ENCODE assay signal across 13 cellular contexts in the genomic region with DNA sequence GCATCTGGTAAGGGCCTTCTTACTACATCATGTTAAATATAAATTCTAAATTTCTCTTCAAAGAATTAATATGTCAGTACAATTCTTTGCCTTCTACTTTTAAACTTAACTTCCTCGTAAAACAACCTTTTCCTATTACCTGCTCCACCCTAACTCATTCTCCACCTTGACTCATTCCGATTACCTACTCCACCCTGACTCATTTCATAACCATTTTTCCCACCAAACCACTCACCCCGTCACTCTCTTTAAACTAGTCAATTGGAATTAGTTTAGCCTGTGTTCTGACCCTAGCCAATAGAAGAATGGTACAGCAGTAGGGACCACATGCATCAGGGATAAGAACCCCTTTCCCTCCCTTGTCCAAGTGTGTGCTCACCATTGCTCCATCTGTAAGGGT.
DNase-seq lines count a peak whose midpoint lies in the region; ATAC-seq and TF ChIP-seq lines count a peak whose summit lies in the region.
"Had no signal": no experiment of that assay in that cellular context is flagged by ENCODE, and none has a peak within 500 bp of the region (broad histone marks: within the 10 kb centered on the region; RNA-seq: fewer than 3 reads in every experiment).

No MANE protein-coding gene starts in this region.

- no peak overlapping the region for H3K27ac ChIP-seq in endodermal cell (ENCODE audit: low read depth, low read length)
- H3K27ac ChIP-seq in body of pancreas = no peak overlapping the region
- H3K27ac ChIP-seq: BLaER1 treated with 17β-estradiol and CSF1 and Interleukin-3, amounts not matched to agents 10 nM and 100 nM had no signal

- no peak for ATAC-seq in body of pancreas
- ATAC-seq: GM12878 had no signal

- DNase-seq in ELR (ENCODE audit: low read depth) (peak; percentile 7), M059J (ENCODE audit: low read depth) (peak; percentile 46), endodermal cell (no peak), kidney tubule cell (ENCODE audit: low spot score) (peak; percentile 55), body of pancreas (no peak), retina (no peak), putamen (ENCODE audit: low spot score) (no peak)
- DNase-seq: 8988T; CD4-positive, CD25-positive, alpha-beta regulatory T cell; H7 had no signal

- WGBS in endodermal cell (ENCODE audit: insufficient coverage in 1 of 2, insufficient read length in 1 of 2), 2 experiments = 92 to 100% methylated on average over 2 to 3 of the region's 3 CpGs
- WGBS in body of pancreas, 2 donors = 89% methylated on average over 3 of the region's 3 CpGs

- H3K4me3 Mint-ChIP-seq in endodermal cell = no peak overlapping the region
- H3K4me3 Mint-ChIP-seq: CD4-positive, CD25-positive, alpha-beta regulatory T cell; GM23338 had no signal

- H3K27me3 ChIP-seq in endodermal cell (ENCODE audit: control insufficient read depth, insufficient read depth, low read length, poor library complexity, severe bottlenecking) (no peaks in the 10 kb centered on the region), body of pancreas (no peaks in the 10 kb centered on the region)
- H3K27me3 ChIP-seq: BLaER1 treated with 17β-estradiol and CSF1 and Interleukin-3, amounts not matched to agents 10 nM and 100 nM had no signal

- no peak for TF ChIP-seq CTCF in endodermal cell (conservative IDR thresholded peaks at IDR 0.05)
- TF ChIP-seq CTCF in body of pancreas (IDR thresholded peaks at IDR 0.05) = no peak

- H3K27ac Mint-ChIP-seq in endodermal cell = peak overlapping the region; percentile 28
- H3K27ac Mint-ChIP-seq: CD4-positive, CD25-positive, alpha-beta regulatory T cell; GM23338 had no signal

- H3K4me1 ChIP-seq in endodermal cell (ENCODE audit: control insufficient read depth, insufficient read depth, low read length) = no peaks in the 10 kb centered on the region
- H3K4me1 ChIP-seq in body of pancreas = no peaks in the 10 kb centered on the region
- H3K4me1 ChIP-seq: BLaER1 treated with 17β-estradiol and CSF1 and Interleukin-3, amounts not matched to agents 10 nM and 100 nM had no signal

- peaks cover 37% of the 10 kb centered on the region for H3K4me1 Mint-ChIP-seq in endodermal cell
- H3K4me1 Mint-ChIP-seq: CD4-positive, CD25-positive, alpha-beta regulatory T cell had no signal

- H3K9me3 Mint-ChIP-seq in endodermal cell = peaks cover 1% of the 10 kb centered on the region
- H3K9me3 Mint-ChIP-seq: GM23338 had no signal

- no peak for TF ChIP-seq POLR2A in body of pancreas (IDR thresholded peaks at IDR 0.05)

- H3K9ac ChIP-seq in endodermal cell (ENCODE audit: extremely low read depth, low read length, poor library complexity, severe bottlenecking) = no peak overlapping the region
- H3K9ac ChIP-seq: BLaER1 treated with 17β-estradiol and CSF1 and Interleukin-3, amounts not matched to agents 10 nM and 100 nM had no signal

- H3K36me3 ChIP-seq in endodermal cell (ENCODE audit: control insufficient read depth, insufficient read depth, low read length) (peaks cover 42% of the 10 kb centered on the region), body of pancreas (replicated peaks in 1 of 2; ENCODE audit: insufficient read depth in 1 of 2, low read depth in 2 of 2) (no peaks in the 10 kb centered on the region)
- H3K36me3 ChIP-seq: BLaER1 treated with 17β-estradiol and CSF1 and Interleukin-3, amounts not matched to agents 10 nM and 100 nM had no signal

- intact Hi-C loops in body of pancreas (cut with DNase I) = no loop called here

- H3K36me3 Mint-ChIP-seq in endodermal cell (ENCODE audit: low read depth) = peaks cover 9% of the 10 kb centered on the region
- H3K36me3 Mint-ChIP-seq: CD4-positive, CD25-positive, alpha-beta regulatory T cell had no signal

- H3K4me3 ChIP-seq in endodermal cell (ENCODE audit: low read length) = peak overlapping the region; percentile 21
- H3K4me3 ChIP-seq in body of pancreas = no peak overlapping the region
- H3K4me3 ChIP-seq: BLaER1 treated with 17β-estradiol and CSF1 and Interleukin-3, amounts not matched to agents 10 nM and 100 nM; GM12878; GM23338 had no signal

- H3K27me3 Mint-ChIP-seq in endodermal cell (ENCODE audit: insufficient read depth) = no peaks in the 10 kb centered on the region
- H3K27me3 Mint-ChIP-seq: CD4-positive, CD25-positive, alpha-beta regulatory T cell had no signal

- no peaks in the 10 kb centered on the region for H3K9me3 ChIP-seq in endodermal cell (ENCODE audit: control insufficient read depth, low read length)
- no peaks in the 10 kb centered on the region for H3K9me3 ChIP-seq in body of pancreas
- H3K9me3 ChIP-seq: BLaER1 treated with 17β-estradiol and CSF1 and Interleukin-3, amounts not matched to agents 10 nM and 100 nM had no signal

Comparison
In these comparisons a context has a peak if more than half of its experiments do, and no peak if none do; other contexts are left out.
1. DNase-seq: peak in ELR (single experiment), M059J (single experiment) and kidney tubule cell (single experiment); none in endodermal cell (single experiment), body of pancreas (0 of 4), retina (single experiment) and putamen (single experiment).